Comparison of ENCODE assay signal across 16 cellular contexts in the genomic region with DNA sequence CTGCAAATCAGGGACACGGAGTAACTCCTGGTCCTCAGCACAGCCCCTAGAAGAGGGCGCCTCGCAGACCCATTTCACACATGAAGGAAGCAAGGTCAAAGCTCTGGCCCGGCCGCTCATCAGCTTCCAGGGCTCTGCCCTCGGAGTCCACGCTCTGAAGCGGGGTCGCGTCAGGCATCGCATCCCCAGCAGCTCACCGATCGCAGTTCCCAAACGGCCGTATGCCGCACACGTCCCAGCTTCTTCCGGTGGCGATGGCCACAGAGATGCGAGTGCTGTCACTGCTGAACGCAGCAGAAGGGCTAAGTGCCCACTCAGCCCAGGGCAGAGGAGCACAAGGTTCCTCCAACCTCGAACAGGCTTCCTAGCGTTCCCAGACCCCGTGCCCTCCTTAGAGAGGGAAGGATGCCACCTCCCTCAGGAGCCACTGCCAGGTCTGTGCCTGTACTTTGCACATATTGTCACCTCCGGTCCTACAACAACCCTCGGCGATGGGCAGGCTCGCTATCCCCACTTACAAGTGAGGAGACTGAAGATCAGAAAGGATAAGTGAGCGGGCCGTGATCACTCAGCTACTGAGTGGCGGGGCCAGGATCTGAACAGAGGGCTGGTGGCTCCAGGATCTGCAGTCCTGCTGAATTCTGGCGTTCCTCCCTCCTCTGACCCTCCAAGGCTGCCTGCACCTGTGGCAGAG.
A peak's percentile ranks its signal among the peaks of the same experiment; 100 is the strongest.
DNase-seq lines count a peak whose midpoint lies in the region; ATAC-seq and TF ChIP-seq lines count a peak whose summit lies in the region.
"Had no signal": no experiment of that assay in that cellular context is flagged by ENCODE, and none has a peak within 500 bp of the region (broad histone marks: within the 10 kb centered on the region; RNA-seq: fewer than 3 reads in every experiment).

No MANE protein-coding gene starts in this region.

- no peak overlapping the region for H3K27ac Mint-ChIP-seq in activated naive CD8-positive, alpha-beta T cell treated with anti-CD3 and anti-CD28 coated beads, Interleukin-2, amount 10 ng/mL, durations not matched to agents 7 days and 5 days
- no peak overlapping the region for H3K27ac Mint-ChIP-seq in CD14-positive monocyte
- H3K27ac Mint-ChIP-seq: IgD-negative memory B cell; mesothelial cell of epicardium; T-helper 2 cell treated with Interferon-gamma antibody and Interleukin-4, amounts not matched to agents 5 μg/mL and 100 μg/mL, for 36 hours had no signal

- H3K79me1 ChIP-seq in IMR-90 (ENCODE audit: low read depth in 1 of 2, low read length in 2 of 2) (peaks cover 5 to 46% of the 10 kb centered on the region in 2 experiments; a peak in 3 of 4 replicates), mesenchymal stem cell (replicated peaks; ENCODE audit: low read length, poor library complexity, severe bottlenecking) (no peaks in the 10 kb centered on the region)

- peak overlapping the region; percentile 64 for H3K4me2 ChIP-seq in IMR-90 (ENCODE audit: low read depth, low read length)
- no peak overlapping the region for H3K4me2 ChIP-seq in mesenchymal stem cell (ENCODE audit: low read length, poor library complexity, severe bottlenecking)

- peak overlapping the region; percentile 99 for H3K18ac ChIP-seq in IMR-90 (ENCODE audit: low read depth, low read length)
- H3K18ac ChIP-seq in mesenchymal stem cell (ENCODE audit: low read depth in 1 of 2, low read length in 2 of 2), result peak overlapping the region; percentile 79 to 82

- H2BK120ac ChIP-seq in IMR-90 (ENCODE audit: low read depth, low read length) (peak overlapping the region; percentile 99), mesenchymal stem cell (ENCODE audit: low read depth, low read length) (peak overlapping the region; percentile 74)

- WGBS in IMR-90 (ENCODE audit: extremely low coverage in 2 of 2, insufficient read length in 1 of 2), 2 experiments, result 89% methylated on average over 29 of the region's 32 CpGs; no CpG with 5 or more reads in 1 of the 2 experiments
- WGBS in mesenchymal stem cell, result 96% methylated on average over 32 of the region's 32 CpGs
- 85% methylated on average over 27 of the region's 32 CpGs for WGBS in suprapubic skin

- H3K23ac ChIP-seq in IMR-90 (ENCODE audit: low read depth, low read length) (peak overlapping the region; percentile 98), mesenchymal stem cell (ENCODE audit: low read length in 2 of 2) (no peak overlapping the region)

- ATAC-seq in IMR-90 (ENCODE audit: low read depth) (no peak), GM21390 (IDR thresholded peaks at IDR 0.05; ENCODE audit: unreplicated experiment) (no peak), GM18907 (IDR thresholded peaks at IDR 0.05; ENCODE audit: unreplicated experiment) (no peak), GM18511 (IDR thresholded peaks at IDR 0.05; ENCODE audit: unreplicated experiment) (no peak)
- ATAC-seq in activated naive CD8-positive, alpha-beta T cell treated with anti-CD3 and anti-CD28 coated beads, Interleukin-2, amount 10 ng/mL, durations not matched to agents 7 days and 5 days (ENCODE audit: low read depth), result no peak

- CTCF ChIA-PET in IMR-90 (lab: Yijun Ruan, JAX), result interaction anchor here (1.1 kb wide), 1 partner anchor 8 kb away, joined by 4 read pairs; no protein-coding TSS in a partner anchor

- H3K4me3 ChIP-seq in IMR-90 (ENCODE audit: insufficient read depth, low read depth, low read length), result no peak overlapping the region
- H3K4me3 ChIP-seq in mesenchymal stem cell (ENCODE audit: insufficient read depth in 1 of 2, low read depth in 1 of 2, low read length in 2 of 2), result no peak overlapping the region
- no peak overlapping the region for H3K4me3 ChIP-seq in suprapubic skin

- dilution Hi-C loops in IMR-90 (cut with HindIII; ENCODE audit: low sequenced_read_pairs, unreplicated experiment), result no loop called here

- H3K27ac ChIP-seq in IMR-90 (ENCODE audit: insufficient read depth, low read length) (peak overlapping the region; percentile 99), mesenchymal stem cell (ENCODE audit: low read length, poor library complexity, severe bottlenecking) (peak overlapping the region; percentile 81), suprapubic skin (peak overlapping the region; percentile 90)

- H2AK5ac ChIP-seq in IMR-90 (ENCODE audit: low read depth, low read length), result peak overlapping the region; percentile 99
- H2AK5ac ChIP-seq in mesenchymal stem cell (ENCODE audit: low read length, severe bottlenecking), result peak overlapping the region; percentile 58

- no peaks in the 10 kb centered on the region for H3K36me3 ChIP-seq in IMR-90 (ENCODE audit: control insufficient read depth, insufficient read depth, low read length)
- no peaks in the 10 kb centered on the region for H3K36me3 ChIP-seq in mesenchymal stem cell (ENCODE audit: control insufficient read depth in 1 of 2, insufficient read depth in 2 of 2, low read depth in 1 of 2, low read length in 2 of 2)
- no peaks in the 10 kb centered on the region for H3K36me3 ChIP-seq in suprapubic skin

- BruUV-seq in IMR-90 (replicated peaks; lab: Mats Ljungman, UMichigan), result no TSS peak

- H3K4me1 Mint-ChIP-seq in activated naive CD8-positive, alpha-beta T cell treated with anti-CD3 and anti-CD28 coated beads, Interleukin-2, amount 10 ng/mL, durations not matched to agents 7 days and 5 days, result peaks cover 17% of the 10 kb centered on the region
- no peaks in the 10 kb centered on the region for H3K4me1 Mint-ChIP-seq in CD14-positive monocyte

- H4K5ac ChIP-seq in IMR-90 (ENCODE audit: low read depth, low read length), result peak overlapping the region; percentile 98

- H4K20me1 ChIP-seq in IMR-90 (ENCODE audit: insufficient read depth, low read length), result no peaks in the 10 kb centered on the region

- TF ChIP-seq POLR2A in IMR-90 (IDR thresholded peaks at IDR 0.05; ENCODE audit: low read depth, low read length), result no peak
- no peak for TF ChIP-seq POLR2A in suprapubic skin (IDR thresholded peaks at IDR 0.05)

- H2BK5ac ChIP-seq in IMR-90 (ENCODE audit: low read depth, low read length, poor library complexity, severe bottlenecking) (peak overlapping the region; percentile 98), mesenchymal stem cell (ENCODE audit: low read depth, low read length, poor library complexity, severe bottlenecking) (no peak overlapping the region)

- H3K4me3 Mint-ChIP-seq in activated naive CD8-positive, alpha-beta T cell treated with anti-CD3 and anti-CD28 coated beads, Interleukin-2, amount 10 ng/mL, durations not matched to agents 7 days and 5 days, result peak overlapping the region; percentile 39
- peak overlapping the region in 1 of 2 donors; percentile 35 for H3K4me3 Mint-ChIP-seq in CD14-positive monocyte
- H3K4me3 Mint-ChIP-seq: IgD-negative memory B cell; mesothelial cell of epicardium; T-helper 2 cell treated with Interferon-gamma antibody and Interleukin-4, amounts not matched to agents 5 μg/mL and 100 μg/mL, for 36 hours had no signal

- in situ Hi-C loops in IMR-90 (cut with MboI; ENCODE audit: low sequenced_read_pairs), result loop anchor here (10.0 kb wide), 1 partner anchor 318 kb away; no protein-coding TSS in a partner anchor

- peak overlapping the region; percentile 88 for H2AK9ac ChIP-seq in IMR-90 (replicated peaks; ENCODE audit: low read depth, low read length, poor library complexity)

- POLR2A ChIA-PET in IMR-90 (lab: Charles Lee; ENCODE audit: unreplicated experiment), result interaction anchor here (0.5 to 1.7 kb wide), 5 partner anchors 68 to 255 kb away, joined by 3 to 6 read pairs (median 4); no protein-coding TSS in a partner anchor
- POLR2A ChIA-PET in activated naive CD8-positive, alpha-beta T cell treated with anti-CD3 and anti-CD28 coated beads, Interleukin-2, amount 10 ng/mL, durations not matched to agents 7 days and 5 days (lab: Charles Lee), result no interaction called here

- H3K14ac ChIP-seq in IMR-90 (replicated peaks; ENCODE audit: low read depth, low read length) (peak overlapping the region; percentile 97), mesenchymal stem cell (ENCODE audit: low read length in 2 of 2) (peak overlapping the region in 1 of 2 experiments; percentile 12)

- no peak for DNase-seq in IMR-90
- no peak for DNase-seq in activated naive CD8-positive, alpha-beta T cell treated with anti-CD3 and anti-CD28 coated beads, Interleukin-2, amount 10 ng/mL, durations not matched to agents 7 days and 5 days
- DNase-seq in mesenchymal stem cell, result no peak
- DNase-seq in suprapubic skin (ENCODE audit: low spot score in 2 of 2), result no peak
- DNase-seq in CD14-positive monocyte (ENCODE audit: low spot score), result no peak
- DNase-seq: activated naive CD4-positive, alpha-beta T cell; Calu3; NCI-H1105 treated with DMSO at 0.1 percent for 48 hours; NCI-H510A had no signal

- no peaks in the 10 kb centered on the region for H3K36me3 Mint-ChIP-seq in activated naive CD8-positive, alpha-beta T cell treated with anti-CD3 and anti-CD28 coated beads, Interleukin-2, amount 10 ng/mL, durations not matched to agents 7 days and 5 days
- no peaks in the 10 kb centered on the region for H3K36me3 Mint-ChIP-seq in CD14-positive monocyte
- H3K36me3 Mint-ChIP-seq: mesothelial cell of epicardium had no signal

- H3K4me1 ChIP-seq in IMR-90 (ENCODE audit: control insufficient read depth, insufficient read depth, low read length) (peaks cover 28% of the 10 kb centered on the region), mesenchymal stem cell (ENCODE audit: control insufficient read depth, insufficient read depth, low read depth, low read length) (peaks cover 21% of the 10 kb centered on the region), suprapubic skin (peaks cover 25% of the 10 kb centered on the region)

- H2AFZ ChIP-seq in IMR-90 (replicated peaks; ENCODE audit: low read length, poor library complexity), result peak overlapping the region; percentile 93
- no peak overlapping the region for H2AFZ ChIP-seq in mesenchymal stem cell (ENCODE audit: low read depth, low read length)

- H3K9me3 ChIP-seq in IMR-90 (ENCODE audit: control insufficient read depth, insufficient read depth, low read length) (no peaks in the 10 kb centered on the region), mesenchymal stem cell (ENCODE audit: control insufficient read depth, low read length) (no peaks in the 10 kb centered on the region), suprapubic skin (no peaks in the 10 kb centered on the region)

- H3K9me1 ChIP-seq in IMR-90 (ENCODE audit: insufficient read depth, low read length), result peaks cover 16% of the 10 kb centered on the region

- H3K9ac ChIP-seq in IMR-90 (ENCODE audit: low read depth, low read length), result peak overlapping the region; percentile 90
- peak overlapping the region; percentile 87 for H3K9ac ChIP-seq in mesenchymal stem cell (ENCODE audit: low read length)

- no peaks in the 10 kb centered on the region for H3K27me3 Mint-ChIP-seq in activated naive CD8-positive, alpha-beta T cell treated with anti-CD3 and anti-CD28 coated beads, Interleukin-2, amount 10 ng/mL, durations not matched to agents 7 days and 5 days
- H3K27me3 Mint-ChIP-seq in CD14-positive monocyte (ENCODE audit: low read depth in 3 of 3), result peaks cover 15 to 31% (median 22%) of the 10 kb centered on the region in 3 donors
- H3K27me3 Mint-ChIP-seq: stimulated activated naive CD8-positive, alpha-beta T cell treated with anti-CD3 and anti-CD28 coated beads, Interleukin-15, amount 100 ng/mL, for 72 hours had no signal

- peak overlapping the region; percentile 98 to 99 for H4K8ac ChIP-seq in IMR-90 (ENCODE audit: low read depth in 2 of 2, low read length in 2 of 2)
- H4K8ac ChIP-seq in mesenchymal stem cell (ENCODE audit: low read length), result peak overlapping the region; percentile 79

- no peaks in the 10 kb centered on the region for H3K9me3 Mint-ChIP-seq in activated naive CD8-positive, alpha-beta T cell treated with anti-CD3 and anti-CD28 coated beads, Interleukin-2, amount 10 ng/mL, durations not matched to agents 7 days and 5 days
- no peaks in the 10 kb centered on the region for H3K9me3 Mint-ChIP-seq in CD14-positive monocyte
- H3K9me3 Mint-ChIP-seq: stimulated activated naive CD8-positive, alpha-beta T cell treated with anti-CD3 and anti-CD28 coated beads, Interleukin-15, amount 100 ng/mL, for 72 hours; T-helper 2 cell treated with Interferon-gamma antibody and Interleukin-4, amounts not matched to agents 5 μg/mL and 100 μg/mL, for 36 hours had no signal

- H4K91ac ChIP-seq in IMR-90 (ENCODE audit: insufficient read depth, low read depth, low read length), result peak overlapping the region; percentile 100
- peak overlapping the region; percentile 92 for H4K91ac ChIP-seq in mesenchymal stem cell (ENCODE audit: low read length)

- TF ChIP-seq RAD21 in IMR-90 (IDR thresholded peaks at IDR 0.05; ENCODE audit: low read length), result no peak

- no peak for TF ChIP-seq CTCF in IMR-90 (conservative IDR thresholded peaks at IDR 0.05; ENCODE audit: low read depth, low read length)
- TF ChIP-seq CTCF in suprapubic skin (IDR thresholded peaks at IDR 0.05), result no peak
- TF ChIP-seq CTCF in CD14-positive monocyte (IDR thresholded peaks at IDR 0.05), result no peak

- intact Hi-C loops in IMR-90 (cut with micrococcal nuclease) (loop anchor here (2.0 kb wide), 1 partner anchor 158 kb away; no protein-coding TSS in a partner anchor), CD14-positive monocyte (cut with micrococcal nuclease) (loop anchor here in 1 of 2 donors (10.0 kb wide), 1 partner anchor 318 kb away; no protein-coding TSS in a partner anchor)

- peak overlapping the region; percentile 98 for H3K56ac ChIP-seq in IMR-90 (ENCODE audit: extremely low read depth, insufficient read depth, low read length)

- H3K4ac ChIP-seq in IMR-90 (ENCODE audit: low read depth, low read length) (peak overlapping the region; percentile 99), mesenchymal stem cell (ENCODE audit: low read depth in 1 of 2, low read length in 2 of 2) (peak overlapping the region; percentile 67 to 88)

- H2BK15ac ChIP-seq in IMR-90 (ENCODE audit: low read depth, low read length), result peak overlapping the region; percentile 100
- H2BK15ac ChIP-seq in mesenchymal stem cell (ENCODE audit: low read depth, poor library complexity, severe bottlenecking), result peak overlapping the region; percentile 55

- H3K27me3 ChIP-seq in IMR-90 (ENCODE audit: control insufficient read depth, insufficient read depth, low read length) (no peaks in the 10 kb centered on the region), mesenchymal stem cell (ENCODE audit: control insufficient read depth in 1 of 2, insufficient read depth in 1 of 2, low read length in 2 of 2) (no peaks in the 10 kb centered on the region), suprapubic skin (no peaks in the 10 kb centered on the region)

- no peak for TF ChIP-seq EP300 in suprapubic skin (IDR thresholded peaks at IDR 0.05)

- H2BK12ac ChIP-seq in mesenchymal stem cell (ENCODE audit: low read length in 2 of 2), result peak overlapping the region; percentile 33 to 93

- peak overlapping the region; percentile 95 for H2BK20ac ChIP-seq in IMR-90 (ENCODE audit: low read depth, low read length)
